ENCODE assay signal across 1 cellular context in genomic region chr1:64162151-64162550, GRCh38.
TF ChIP-seq lines count a peak whose summit lies in the region.

No MANE protein-coding gene starts in this region.

TF ChIP-seq in IMR-90, 13 proteins besides CTCF, POLR2A, EP300 and RAD21 (continued from another document):
- no peak for TF ChIP-seq MAZ (IDR thresholded peaks at IDR 0.05; ENCODE audit: borderline replicate concordance, low read depth, low read length)
- TF ChIP-seq RCOR1 (IDR thresholded peaks at IDR 0.05; ENCODE audit: insufficient replicate concordance, low read length): no peak
- TF ChIP-seq BHLHE40 (IDR thresholded peaks at IDR 0.05; ENCODE audit: low read depth, low read length): no peak
- no peak for TF ChIP-seq FOS (IDR thresholded peaks at IDR 0.05; ENCODE audit: low read depth, low read length)
- TF ChIP-seq ELK1 (IDR thresholded peaks at IDR 0.05; ENCODE audit: borderline replicate concordance, low read depth, low read length): no peak
- TF ChIP-seq NFE2L2 (IDR thresholded peaks at IDR 0.05; ENCODE audit: low read depth, low read length): no peak
